Comparison of ENCODE assay signal across 8 cellular contexts in genomic region chr6:89145962-89146747, GRCh38. TPM values are rescaled to one million over a fixed set of nuclear protein-coding genes. Genes with fewer than 3 reads are reported as not detected.
DNase-seq lines count a peak whose midpoint lies in the region; ATAC-seq and TF ChIP-seq lines count a peak whose summit lies in the region.

TSS of gene PM20D2 (plus strand) at chr6:89146055. CDS start at chr6:89146145, 90 bp downstream.

- peaks cover 5% of the 10 kb centered on the region for H3K36me3 Mint-ChIP-seq in glutamatergic neuron (ENCODE audit: unreplicated experiment)

- H3K79me1 ChIP-seq in trophoblast cell (ENCODE audit: low read length) = peaks cover 4% of the 10 kb centered on the region

- H2BK12ac ChIP-seq in trophoblast cell (ENCODE audit: low read length) = no peak within 1 kb of the TSS

- ATAC-seq in DND-41 (ENCODE audit: insufficient read depth, low read depth) = peak; percentile 88
- ATAC-seq in GM21515 (IDR thresholded peaks at IDR 0.05; ENCODE audit: unreplicated experiment) = peak; percentile 76

- H3K27ac ChIP-seq in DND-41 (ENCODE audit: low read length) = peak within 1 kb of the TSS; percentile 80
- H3K27ac ChIP-seq in HUES6 (ENCODE audit: low read depth, low read length) = no peak within 1 kb of the TSS
- peak within 1 kb of the TSS; percentile 69 for H3K27ac ChIP-seq in SJCRH30
- H3K27ac ChIP-seq in trophoblast cell (ENCODE audit: low read depth, low read length) = no peak within 1 kb of the TSS
- peak within 1 kb of the TSS; percentile 90 to 95 (median 94) for H3K27ac ChIP-seq in transverse colon

- H4K91ac ChIP-seq in trophoblast cell (ENCODE audit: low read depth, low read length) = peak within 1 kb of the TSS; percentile 42

- WGBS in trophoblast cell (ENCODE audit: extremely low coverage, insufficient coverage, insufficient read length) = no CpG with 5 or more reads among the region's 103 CpGs
- 1% methylated on average over 58 of the region's 103 CpGs; no CpG with 5 or more reads in 1 of the 2 donors for WGBS in transverse colon (ENCODE audit: low coverage in 1 of 2), 2 donors

- DNase-seq in DND-41 = peak; percentile 78
- DNase-seq in SJCRH30 = peak; percentile 78 to 80
- DNase-seq in activated naive CD4-positive, alpha-beta T cell treated with Interleukin-2 at 50 U/mL for 16 hours = peak; percentile 64
- DNase-seq in glutamatergic neuron = peak; percentile 60
- peak in 1 of 2 donors; percentile 48 for DNase-seq in trophoblast cell
- DNase-seq in transverse colon = peak; percentile 77

- H2BK120ac ChIP-seq in trophoblast cell (ENCODE audit: insufficient read depth, low read length, poor library complexity) = no peak within 1 kb of the TSS

- no peak within 1 kb of the TSS for H2AK5ac ChIP-seq in trophoblast cell (ENCODE audit: low read length)

- H4K8ac ChIP-seq in trophoblast cell (ENCODE audit: low read depth, low read length) = peak within 1 kb of the TSS; percentile 44

- H2AFZ ChIP-seq in DND-41 (ENCODE audit: low read depth, low read length) (peak within 1 kb of the TSS; percentile 88), trophoblast cell (ENCODE audit: insufficient read depth, low read length, poor library complexity) (peak within 1 kb of the TSS; percentile 61)

- TF ChIP-seq CTCF in DND-41 (IDR thresholded peaks at IDR 0.05; ENCODE audit: borderline replicate concordance, extremely low read depth, low read length, poor library complexity, severe bottlenecking) = no peak
- TF ChIP-seq CTCF in glutamatergic neuron (IDR thresholded peaks at IDR 0.05; ENCODE audit: partially characterized antibody, unreplicated experiment) = no peak
- TF ChIP-seq CTCF in transverse colon (IDR thresholded peaks at IDR 0.05) = no peak

- no peak within 1 kb of the TSS for H3K23ac ChIP-seq in trophoblast cell (ENCODE audit: low read length)

- H3K36me3 ChIP-seq in DND-41 (ENCODE audit: insufficient read depth, low read length) (peaks cover 16% of the 10 kb centered on the region), HUES6 (ENCODE audit: control insufficient read depth, insufficient read depth, low read length) (no peaks in the 10 kb centered on the region; the same call in 1 of the 2 replicates), SJCRH30 (no peaks in the 10 kb centered on the region), trophoblast cell (ENCODE audit: control insufficient read depth in 1 of 2, insufficient read depth in 2 of 2, low read length in 2 of 2) (no peaks in the 10 kb centered on the region), transverse colon (no peaks in the 10 kb centered on the region)

- H3K14ac ChIP-seq in trophoblast cell (ENCODE audit: low read length) = peak within 1 kb of the TSS; percentile 24

- peaks cover 2% of the 10 kb centered on the region for H3K9me3 Mint-ChIP-seq in glutamatergic neuron (ENCODE audit: unreplicated experiment)

- H4K12ac ChIP-seq in trophoblast cell (ENCODE audit: low read depth, low read length) = peak within 1 kb of the TSS; percentile 22

- intact Hi-C loops in transverse colon (cut with DNase I; ENCODE audit: low total_unique reads) = loop anchor here (2.0 to 5.0 kb wide), 2 partner anchors 109 to 123 kb away; no protein-coding TSS in a partner anchor

- H3K27ac Mint-ChIP-seq in glutamatergic neuron (ENCODE audit: unreplicated experiment) = no peak within 1 kb of the TSS

- peaks cover 6% of the 10 kb centered on the region; the same call in 1 of the 2 replicates for H4K20me1 ChIP-seq in DND-41 (ENCODE audit: insufficient read depth, low read length)

- in situ Hi-C loops in transverse colon (cut with MboI; ENCODE audit: low pct_ligation_motif_present in 1 of 4, low pct_unique_long_range_greater_than_20kb in 1 of 4, low sequenced_read_pairs in 3 of 4) = no loop called here

- H3K27me3 ChIP-seq in DND-41 (ENCODE audit: insufficient read depth, low read length, poor library complexity) (no peaks in the 10 kb centered on the region), HUES6 (ENCODE audit: control insufficient read depth, insufficient read depth, low read length) (peaks cover 53% of the 10 kb centered on the region), SJCRH30 (no peaks in the 10 kb centered on the region), trophoblast cell (ENCODE audit: insufficient read depth, low read length) (peaks cover 2% of the 10 kb centered on the region), transverse colon (no peaks in the 10 kb centered on the region)

- TF ChIP-seq POLR2A in transverse colon (IDR thresholded peaks at IDR 0.05) = peak; percentile 51

- no peaks in the 10 kb centered on the region for H3K4me1 Mint-ChIP-seq in glutamatergic neuron (ENCODE audit: low read depth, unreplicated experiment)

- H3K9ac ChIP-seq in DND-41 (ENCODE audit: low read depth, low read length) (peak within 1 kb of the TSS; percentile 95), HUES6 (ENCODE audit: low read length) (peak within 1 kb of the TSS; percentile 70), trophoblast cell (ENCODE audit: low read length) (peak within 1 kb of the TSS; percentile 80)

- H3K4me3 Mint-ChIP-seq in glutamatergic neuron (ENCODE audit: unreplicated experiment) = peak within 1 kb of the TSS; percentile 90

- H3K4me3 ChIP-seq in DND-41 (ENCODE audit: low read depth in 1 of 2, low read length in 2 of 2) (peak within 1 kb of the TSS; percentile 63 to 77), HUES6 (ENCODE audit: low read depth, low read length) (peak within 1 kb of the TSS; percentile 74), SJCRH30 (peak within 1 kb of the TSS; percentile 84), trophoblast cell (ENCODE audit: low read depth, low read length) (peak within 1 kb of the TSS; percentile 83), transverse colon (peak within 1 kb of the TSS; percentile 76 to 84 (median 78))

- H3K27me3 Mint-ChIP-seq in glutamatergic neuron (ENCODE audit: unreplicated experiment) = peaks cover 9% of the 10 kb centered on the region

- H3K79me2 ChIP-seq in DND-41 (ENCODE audit: insufficient read depth, low read length) (peaks cover 34% of the 10 kb centered on the region), trophoblast cell (ENCODE audit: control insufficient read depth, insufficient read depth, low read length, poor library complexity) (peaks cover 2% of the 10 kb centered on the region)

- TF ChIP-seq EP300 in transverse colon (IDR thresholded peaks at IDR 0.05; ENCODE audit: low read depth) = no peak

- H3K4ac ChIP-seq in trophoblast cell (ENCODE audit: low read depth, low read length) = no peak within 1 kb of the TSS

- H3K4me2 ChIP-seq in DND-41 (ENCODE audit: insufficient read depth, low read length) (peak within 1 kb of the TSS; percentile 81), trophoblast cell (ENCODE audit: low read length) (peak within 1 kb of the TSS; percentile 100)

- H3K9me3 ChIP-seq in DND-41 (ENCODE audit: insufficient read depth, low read length, severe bottlenecking) = no peaks in the 10 kb centered on the region
- no peaks in the 10 kb centered on the region for H3K9me3 ChIP-seq in HUES6 (ENCODE audit: control insufficient read depth, insufficient read depth, low read depth, low read length)
- H3K9me3 ChIP-seq in SJCRH30 (replicated peaks) = no peaks in the 10 kb centered on the region
- H3K9me3 ChIP-seq in trophoblast cell (ENCODE audit: insufficient read depth, low read depth, low read length) = no peaks in the 10 kb centered on the region
- no peaks in the 10 kb centered on the region for H3K9me3 ChIP-seq in transverse colon

- peaks cover 42% of the 10 kb centered on the region for H3K4me1 ChIP-seq in DND-41 (ENCODE audit: insufficient read depth, low read length)
- peaks cover 7% of the 10 kb centered on the region for H3K4me1 ChIP-seq in HUES6 (ENCODE audit: control insufficient read depth, insufficient read depth, low read length)
- H3K4me1 ChIP-seq in SJCRH30 = peaks cover 11% of the 10 kb centered on the region
- H3K4me1 ChIP-seq in trophoblast cell (ENCODE audit: control insufficient read depth in 1 of 2, insufficient read depth in 2 of 2, low read length in 2 of 2) = peaks cover 0 to 6% of the 10 kb centered on the region in 2 experiments
- peaks cover 0 to 23% (median 10%) of the 10 kb centered on the region in 4 donors for H3K4me1 ChIP-seq in transverse colon

- H3K18ac ChIP-seq in trophoblast cell (ENCODE audit: low read length) = peak within 1 kb of the TSS; percentile 62

- no peak within 1 kb of the TSS for H2BK5ac ChIP-seq in trophoblast cell (ENCODE audit: low read depth, low read length, poor library complexity)

RNA-seq across cellular contexts. Expression of gene PM20D2, which starts in this region (rescaled TPM):
- 51.9 and 57.8 TPM in 2 replicates for total RNA-seq in SJCRH30 (2014; rRNA removed; shearing (Covaris generic))
- total RNA-seq in glutamatergic neuron (ENCODE audit: unreplicated experiment) (0.56 TPM), transverse colon (10 to 100 TPM in 3 of 4 donors, 1 to 10 TPM in 1; 3.7 to 16.4 (median 12.4) TPM)
- polyA plus RNA-seq in trophoblast cell (2013) = 3.2 and 3.3 TPM in 2 replicates

Comparison
In these comparisons a context has a peak if more than half of its experiments do, and no peak if none do; other contexts are left out.
1. Peak in DNase-seq in glutamatergic neuron; RNA of the gene not detected or under 1 TPM.
2. H3K27ac ChIP-seq: peak in DND-41 (single experiment), SJCRH30 (single experiment) and transverse colon (4 of 4); none in HUES6 (single experiment) and trophoblast cell (single experiment).
3. Peak in every context shown above with its lines, with median percentiles within 50 percentile points of each other: H3K4me3 ChIP-seq and H3K9ac ChIP-seq.